Comparison of ENCODE assay signal across 19 cellular contexts in the genomic region with DNA sequence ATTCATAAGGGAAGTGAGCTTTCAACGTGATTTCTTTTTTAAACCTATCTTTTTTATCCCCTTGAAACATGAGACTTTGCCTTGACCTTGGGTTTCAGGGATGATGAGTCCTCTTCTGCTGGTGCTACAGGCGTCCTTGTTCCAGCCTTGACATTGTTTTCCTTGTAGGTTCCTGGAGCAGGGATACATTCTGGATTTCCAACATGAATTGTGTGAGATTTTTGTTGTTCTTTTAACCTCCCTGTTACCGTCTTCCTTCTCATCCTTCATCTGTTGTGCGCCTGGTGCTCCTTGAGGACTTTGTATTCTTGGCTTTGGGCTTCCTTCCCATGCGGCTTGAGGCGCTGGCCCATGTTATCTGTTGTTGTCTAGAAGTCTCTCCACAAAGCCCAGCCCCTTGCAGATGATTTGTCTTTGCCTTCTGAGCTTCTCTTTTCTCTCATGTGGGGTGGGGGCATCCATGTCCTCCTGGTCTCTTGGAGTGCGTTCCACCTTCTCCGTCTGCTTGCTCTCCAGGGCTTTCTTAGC.
"Had no signal": no experiment of that assay in that cellular context is flagged by ENCODE, and none has a peak within 500 bp of the region (broad histone marks: within the 10 kb centered on the region; RNA-seq: fewer than 3 reads in every experiment).

No MANE protein-coding gene starts in this region.

- H3K4me3 ChIP-seq: cardiac muscle cell, left ventricle myocardium inferior, sigmoid colon, tibial nerve, vagina had no signal

- H3K36me3 Mint-ChIP-seq: mesothelial cell of epicardium; natural killer cell treated with Interleukin-12 subunit alpha and Interleukin-12 subunit beta and Interleukin-15 and Interleukin-18, amount 100 ng/mL, for 72 hours had no signal

- DNase-seq: activated CD4-positive, alpha-beta memory T cell treated with anti-CD3 and anti-CD28 coated beads, Interleukin-2, amount 10 ng/mL, durations not matched to agents 7 days and 5 days; activated CD4-positive, alpha-beta T cell treated with anti-CD3 and anti-CD28 coated beads, Interleukin-2, amount 10 ng/mL, durations not matched to agents 24 days and 14 days; activated gamma-delta T cell; activated naive CD4-positive, alpha-beta T cell treated with anti-CD3 and anti-CD28 coated beads, Interleukin-2, amount 50 U/mL, for 16 hours; activated naive CD8-positive, alpha-beta T cell treated with anti-CD3 and anti-CD28 coated beads, Interleukin-2, amount 50 U/mL, for 24 hours; hippocampal formation; kidney glomerular epithelial cell; left ventricle myocardium inferior; occipital lobe; sigmoid colon; stimulated activated CD4-positive, alpha-beta T cell treated with anti-CD3 and anti-CD28 coated beads, Interleukin-2, amount 100 ng/mL, for 48 hours; T-helper 2 cell had no signal

- H3K27me3 Mint-ChIP-seq: activated CD4-positive, alpha-beta memory T cell treated with anti-CD3 and anti-CD28 coated beads, Interleukin-2, amount 10 ng/mL, durations not matched to agents 7 days and 5 days; activated CD4-positive, alpha-beta T cell treated with anti-CD3 and anti-CD28 coated beads, Interleukin-2, amount 10 ng/mL, durations not matched to agents 24 days and 14 days; activated naive CD8-positive, alpha-beta T cell treated with anti-CD3 and anti-CD28 coated beads, Interleukin-2, amount 50 U/mL, for 24 hours; natural killer cell treated with Interleukin-12 subunit alpha and Interleukin-12 subunit beta and Interleukin-15 and Interleukin-18, amount 100 ng/mL, for 72 hours; stimulated activated naive CD8-positive, alpha-beta T cell treated with anti-CD3 and anti-CD28 coated beads, Interleukin-15, Interleukin-2, amounts not matched to agents 100 ng/mL and 50 ng/mL, for 24 hours had no signal

- H3K36me3 ChIP-seq: cardiac muscle cell, left ventricle myocardium inferior, sigmoid colon, tibial nerve, vagina had no signal

- H3K4me1 ChIP-seq: tibial nerve had no signal

- H3K27ac ChIP-seq: cardiac muscle cell, left ventricle myocardium inferior, sigmoid colon, tibial nerve, vagina, VCaP had no signal

- H3K9me3 Mint-ChIP-seq: activated CD4-positive, alpha-beta memory T cell treated with anti-CD3 and anti-CD28 coated beads, Interleukin-2, amount 10 ng/mL, durations not matched to agents 7 days and 5 days; activated CD4-positive, alpha-beta T cell treated with anti-CD3 and anti-CD28 coated beads, Interleukin-2, amount 10 ng/mL, durations not matched to agents 24 days and 14 days; activated naive CD8-positive, alpha-beta T cell treated with anti-CD3 and anti-CD28 coated beads, Interleukin-2, amount 50 U/mL, for 24 hours; mesothelial cell of epicardium; natural killer cell treated with Interleukin-12 subunit alpha and Interleukin-12 subunit beta and Interleukin-15 and Interleukin-18, amount 100 ng/mL, for 72 hours; stimulated activated naive CD8-positive, alpha-beta T cell treated with anti-CD3 and anti-CD28 coated beads, Interleukin-15, Interleukin-2, amounts not matched to agents 100 ng/mL and 50 ng/mL, for 24 hours had no signal

- H3K4me3 Mint-ChIP-seq: activated CD4-positive, alpha-beta memory T cell treated with anti-CD3 and anti-CD28 coated beads, Interleukin-2, amount 10 ng/mL, durations not matched to agents 7 days and 5 days; activated CD4-positive, alpha-beta T cell treated with anti-CD3 and anti-CD28 coated beads, Interleukin-2, amount 10 ng/mL, durations not matched to agents 24 days and 14 days; activated naive CD8-positive, alpha-beta T cell treated with anti-CD3 and anti-CD28 coated beads, Interleukin-2, amount 50 U/mL, for 24 hours; mesothelial cell of epicardium; natural killer cell treated with Interleukin-12 subunit alpha and Interleukin-12 subunit beta and Interleukin-15 and Interleukin-18, amount 100 ng/mL, for 72 hours; stimulated activated naive CD8-positive, alpha-beta T cell treated with anti-CD3 and anti-CD28 coated beads, Interleukin-15, Interleukin-2, amounts not matched to agents 100 ng/mL and 50 ng/mL, for 24 hours had no signal

- H3K9me3 ChIP-seq: left ventricle myocardium inferior, sigmoid colon, tibial nerve, vagina had no signal

- H3K4me1 Mint-ChIP-seq: activated CD4-positive, alpha-beta memory T cell treated with anti-CD3 and anti-CD28 coated beads, Interleukin-2, amount 10 ng/mL, durations not matched to agents 7 days and 5 days; activated CD4-positive, alpha-beta T cell treated with anti-CD3 and anti-CD28 coated beads, Interleukin-2, amount 10 ng/mL, durations not matched to agents 24 days and 14 days; activated naive CD8-positive, alpha-beta T cell treated with anti-CD3 and anti-CD28 coated beads, Interleukin-2, amount 50 U/mL, for 24 hours had no signal

- H3K27ac Mint-ChIP-seq: activated CD4-positive, alpha-beta memory T cell treated with anti-CD3 and anti-CD28 coated beads, Interleukin-2, amount 10 ng/mL, durations not matched to agents 7 days and 5 days; activated CD4-positive, alpha-beta T cell treated with anti-CD3 and anti-CD28 coated beads, Interleukin-2, amount 10 ng/mL, durations not matched to agents 24 days and 14 days; activated naive CD8-positive, alpha-beta T cell treated with anti-CD3 and anti-CD28 coated beads, Interleukin-2, amount 50 U/mL, for 24 hours; mesothelial cell of epicardium; natural killer cell treated with Interleukin-12 subunit alpha and Interleukin-12 subunit beta and Interleukin-15 and Interleukin-18, amount 100 ng/mL, for 72 hours; stimulated activated naive CD8-positive, alpha-beta T cell treated with anti-CD3 and anti-CD28 coated beads, Interleukin-15, Interleukin-2, amounts not matched to agents 100 ng/mL and 50 ng/mL, for 24 hours had no signal

- H3K27me3 ChIP-seq: cardiac muscle cell, sigmoid colon, tibial nerve, vagina had no signal
